10 cellular contexts compared by ENCODE assay signal in genomic region chr17:2708585-2709172, GRCh38. TPM values are rescaled to one million over a fixed set of nuclear protein-coding genes. Genes with fewer than 3 reads are reported as not detected.
DNase-seq lines count a peak whose midpoint lies in the region; ATAC-seq and TF ChIP-seq lines count a peak whose summit lies in the region.
"Had no signal": no experiment of that assay in that cellular context is flagged by ENCODE, and none has a peak within 500 bp of the region (broad histone marks: within the 10 kb centered on the region; RNA-seq: fewer than 3 reads in every experiment).

No MANE protein-coding gene starts in this region.

- H3K36me3 ChIP-seq in lower lobe of right lung (peaks cover 8% of the 10 kb centered on the region), thyroid gland (no peaks in the 10 kb centered on the region)

- no peaks in the 10 kb centered on the region for H3K27me3 ChIP-seq in lower lobe of right lung (ENCODE audit: low read depth)
- no peaks in the 10 kb centered on the region for H3K27me3 ChIP-seq in thyroid gland

- H3K27ac Mint-ChIP-seq in activated naive CD8-positive, alpha-beta T cell = peak overlapping the region; percentile 46

- intact Hi-C loops in lower lobe of right lung (cut with DNase I) (no loop called here), thyroid gland (cut with DNase I) (loop anchor here (10.0 kb wide), 1 partner anchor 284 kb away; no protein-coding TSS in a partner anchor)

- TF ChIP-seq CTCF in lower lobe of right lung (IDR thresholded peaks at IDR 0.05) (no peak), thyroid gland (IDR thresholded peaks at IDR 0.05) (no peak)

- no peak for ATAC-seq in activated T-cell treated with anti-CD3 and anti-CD28 coated beads, Interleukin-2, amount 50 U/mL, for 4 hours
- no peak for ATAC-seq in lower lobe of right lung
- no peak for ATAC-seq in HG02884 (IDR thresholded peaks at IDR 0.05; ENCODE audit: unreplicated experiment)

- no peaks in the 10 kb centered on the region for H3K27me3 Mint-ChIP-seq in activated T-cell treated with anti-CD3 and anti-CD28 coated beads, Interleukin-2, amount 50 U/mL, for 4 hours (ENCODE audit: low read depth)
- no peaks in the 10 kb centered on the region for H3K27me3 Mint-ChIP-seq in activated naive CD8-positive, alpha-beta T cell

- no peaks in the 10 kb centered on the region for H3K9me3 Mint-ChIP-seq in activated T-cell treated with anti-CD3 and anti-CD28 coated beads, Interleukin-2, amount 50 U/mL, for 4 hours
- H3K9me3 Mint-ChIP-seq in activated naive CD8-positive, alpha-beta T cell (ENCODE audit: low read depth) = no peaks in the 10 kb centered on the region

- TF ChIP-seq POLR2A in thyroid gland (IDR thresholded peaks at IDR 0.05) = no peak

- WGBS in thyroid gland, 2 donors = 73 to 80% methylated on average over 17 to 20 of the region's 21 CpGs

- H3K4me3 Mint-ChIP-seq in activated T-cell treated with anti-CD3 and anti-CD28 coated beads, Interleukin-2, amount 50 U/mL, for 4 hours = peak overlapping the region; percentile 91
- H3K4me3 Mint-ChIP-seq in activated naive CD8-positive, alpha-beta T cell = peak overlapping the region; percentile 93

- H3K36me3 Mint-ChIP-seq in activated T-cell treated with anti-CD3 and anti-CD28 coated beads, Interleukin-2, amount 50 U/mL, for 4 hours (ENCODE audit: insufficient read depth) = peaks cover 2% of the 10 kb centered on the region
- H3K36me3 Mint-ChIP-seq in activated naive CD8-positive, alpha-beta T cell = no peaks in the 10 kb centered on the region

- H3K27ac ChIP-seq in lower lobe of right lung (peak overlapping the region; percentile 86), temporal lobe (ENCODE audit: low read depth, low read length) (peak overlapping the region; percentile 56), thyroid gland (no peak overlapping the region)

- H3K4me1 ChIP-seq in lower lobe of right lung = peaks cover 53% of the 10 kb centered on the region
- H3K4me1 ChIP-seq in thyroid gland = peaks cover 44 to 46% of the 10 kb centered on the region in 2 donors

- H3K9me3 ChIP-seq in lower lobe of right lung = no peaks in the 10 kb centered on the region
- no peaks in the 10 kb centered on the region for H3K9me3 ChIP-seq in thyroid gland

- DNase-seq in activated T-cell treated with anti-CD3 and anti-CD28 coated beads, Interleukin-2, amount 50 U/mL, for 4 hours = no peak
- DNase-seq in activated T-cell treated with anti-CD3 and anti-CD28 coated beads, Interleukin-2, amount 50 U/mL, for 1 hour = no peak
- DNase-seq in lower lobe of right lung = no peak
- no peak for DNase-seq in DMS 273 treated with DMSO at 0.1 percent for 48 hours (lab: John Stamatoyannopoulos, UW)
- DNase-seq in thyroid gland = no peak

- H3K4me3 ChIP-seq in lower lobe of right lung (peak overlapping the region; percentile 15), thyroid gland (replicated peaks in 1 of 3) (no peak overlapping the region)

- H3K4me1 Mint-ChIP-seq in activated T-cell treated with anti-CD3 and anti-CD28 coated beads, Interleukin-2, amount 50 U/mL, for 4 hours (ENCODE audit: low read depth) = peaks cover 44% of the 10 kb centered on the region
- H3K4me1 Mint-ChIP-seq in activated naive CD8-positive, alpha-beta T cell (ENCODE audit: low read depth) = peaks cover 42% of the 10 kb centered on the region

RNA-seq across cellular contexts. Expression of gene CLUH, which starts 2.9 kb away (rescaled TPM):
- total RNA-seq in activated T-cell treated with anti-CD3 and anti-CD28 coated beads, Interleukin-2, amount 50 U/mL, for 4 hours = 100 to 1,000 TPM; 245 to 297 (median 279) TPM
- total RNA-seq in lower lobe of right lung (48.8 TPM), temporal lobe (24.1 TPM), thyroid gland (10 to 100 TPM; 45.7 to 99.2 (median 78.6) TPM)

RNA-seq across cellular contexts. Expression of gene CCDC92B, which starts 40.8 kb away (rescaled TPM):
- total RNA-seq in activated T-cell treated with anti-CD3 and anti-CD28 coated beads, Interleukin-2, amount 50 U/mL, for 4 hours = under 1 TPM in 1 of 3 donors, not detected in 2; 0.16 TPM
- total RNA-seq in lower lobe of right lung (0.12 TPM), temporal lobe (2.2 TPM), thyroid gland (under 1 TPM in 1 of 4 donors, not detected in 3; 0.25 TPM)
- total RNA-seq: endothelial cell of umbilical vein, myocyte had no signal

Comparison
In these comparisons a context has a peak if more than half of its experiments do, and no peak if none do; other contexts are left out.
1. H3K27ac ChIP-seq: peak in lower lobe of right lung (single experiment) and temporal lobe (single experiment); none in thyroid gland (0 of 3).